ENCODE assay signal across 8 cellular contexts in genomic region chr15:85318048-85318731, GRCh38.
DNase-seq lines count a peak whose midpoint lies in the region; ATAC-seq lines count a peak whose summit lies in the region.

No MANE protein-coding gene starts in this region.

- H3K36me3 Mint-ChIP-seq in activated CD8-positive, alpha-beta memory T cell treated with anti-CD3 and anti-CD28 coated beads, Interleukin-2, amount 10 ng/mL, durations not matched to agents 7 days and 5 days: peaks cover 33% of the 10 kb centered on the region
- H3K36me3 Mint-ChIP-seq in activated naive CD4-positive, alpha-beta T cell treated with anti-CD3 and anti-CD28 coated beads, Interleukin-2, amount 10 ng/mL, durations not matched to agents 7 days and 5 days: no peaks in the 10 kb centered on the region
- peaks cover 9 to 18% of the 10 kb centered on the region in 2 donors for H3K36me3 Mint-ChIP-seq in naive B cell

- CTCF ChIA-PET in activated CD8-positive, alpha-beta memory T cell treated with anti-CD3 and anti-CD28 coated beads, Interleukin-2, amount 10 ng/mL, durations not matched to agents 7 days and 5 days (lab: Charles Lee): interaction anchor here (0.6 to 9.9 kb wide), 12 partner anchors 10 to 303 kb away, joined by 3 to 146 read pairs (median 4); partner anchors contain the start of gene AKAP13
- CTCF ChIA-PET in activated naive CD4-positive, alpha-beta T cell treated with anti-CD3 and anti-CD28 coated beads, Interleukin-2, amount 10 ng/mL, durations not matched to agents 7 days and 5 days (lab: Charles Lee): interaction anchor here (0.9 to 2.4 kb wide), 9 partner anchors 10 to 96 kb away, joined by 3 to 13 read pairs (median 4); partner anchors contain the start of gene AKAP13

- peaks cover 11% of the 10 kb centered on the region for H3K9me3 Mint-ChIP-seq in activated CD8-positive, alpha-beta memory T cell treated with anti-CD3 and anti-CD28 coated beads, Interleukin-2, amount 10 ng/mL, durations not matched to agents 7 days and 5 days (ENCODE audit: low read depth)
- H3K9me3 Mint-ChIP-seq in activated naive CD4-positive, alpha-beta T cell treated with anti-CD3 and anti-CD28 coated beads, Interleukin-2, amount 10 ng/mL, durations not matched to agents 7 days and 5 days: peaks cover 5% of the 10 kb centered on the region
- H3K9me3 Mint-ChIP-seq in naive B cell: peaks cover 0 to 9% (median 3%) of the 10 kb centered on the region in 7 donors

- H3K4me1 Mint-ChIP-seq in activated CD8-positive, alpha-beta memory T cell treated with anti-CD3 and anti-CD28 coated beads, Interleukin-2, amount 10 ng/mL, durations not matched to agents 7 days and 5 days: peaks cover 53% of the 10 kb centered on the region
- peaks cover 48% of the 10 kb centered on the region for H3K4me1 Mint-ChIP-seq in activated naive CD4-positive, alpha-beta T cell treated with anti-CD3 and anti-CD28 coated beads, Interleukin-2, amount 10 ng/mL, durations not matched to agents 7 days and 5 days
- H3K4me1 Mint-ChIP-seq in naive B cell: peaks cover 54 to 79% (median 55%) of the 10 kb centered on the region in 3 donors

- peak; percentile 80 for DNase-seq in activated CD8-positive, alpha-beta memory T cell treated with anti-CD3 and anti-CD28 coated beads, Interleukin-2, amount 10 ng/mL, durations not matched to agents 7 days and 5 days
- no peak for DNase-seq in activated CD8-positive, alpha-beta memory T cell treated with anti-CD3 and anti-CD28 coated beads for 24 hours
- DNase-seq in HS-27A (ENCODE audit: low read depth): peak; percentile 80
- peak; percentile 28 for DNase-seq in activated naive CD4-positive, alpha-beta T cell treated with anti-CD3 and anti-CD28 coated beads, Interleukin-2, amount 10 ng/mL, durations not matched to agents 7 days and 5 days
- no peak for DNase-seq in naive B cell
- DNase-seq in central memory CD4-positive, alpha-beta T cell: no peak
- no peak for DNase-seq in NCI-H1694 (lab: John Stamatoyannopoulos, UW)

- H3K4me3 Mint-ChIP-seq in activated CD8-positive, alpha-beta memory T cell treated with anti-CD3 and anti-CD28 coated beads, Interleukin-2, amount 10 ng/mL, durations not matched to agents 7 days and 5 days: peak overlapping the region; percentile 34
- no peak overlapping the region for H3K4me3 Mint-ChIP-seq in activated naive CD4-positive, alpha-beta T cell treated with anti-CD3 and anti-CD28 coated beads, Interleukin-2, amount 10 ng/mL, durations not matched to agents 7 days and 5 days
- peak overlapping the region in 1 of 8 donors; percentile 61 for H3K4me3 Mint-ChIP-seq in naive B cell

- no peaks in the 10 kb centered on the region for H3K27me3 Mint-ChIP-seq in activated CD8-positive, alpha-beta memory T cell treated with anti-CD3 and anti-CD28 coated beads, Interleukin-2, amount 10 ng/mL, durations not matched to agents 7 days and 5 days
- peaks cover under 1% of the 10 kb centered on the region for H3K27me3 Mint-ChIP-seq in activated naive CD4-positive, alpha-beta T cell treated with anti-CD3 and anti-CD28 coated beads, Interleukin-2, amount 10 ng/mL, durations not matched to agents 7 days and 5 days
- H3K27me3 Mint-ChIP-seq in naive B cell: no peaks in the 10 kb centered on the region

- ATAC-seq in activated CD8-positive, alpha-beta memory T cell treated with anti-CD3 and anti-CD28 coated beads, Interleukin-2, amount 10 ng/mL, durations not matched to agents 7 days and 5 days: peak; percentile 84
- peak; percentile 83 for ATAC-seq in GM21515 (IDR thresholded peaks at IDR 0.05; ENCODE audit: unreplicated experiment)
- ATAC-seq in naive B cell (ENCODE audit: low read depth in 2 of 2): peak; percentile 64 to 81

- H3K27ac Mint-ChIP-seq in activated CD8-positive, alpha-beta memory T cell treated with anti-CD3 and anti-CD28 coated beads, Interleukin-2, amount 10 ng/mL, durations not matched to agents 7 days and 5 days: peak overlapping the region; percentile 87
- peak overlapping the region; percentile 67 for H3K27ac Mint-ChIP-seq in activated naive CD4-positive, alpha-beta T cell treated with anti-CD3 and anti-CD28 coated beads, Interleukin-2, amount 10 ng/mL, durations not matched to agents 7 days and 5 days
- peak overlapping the region in 5 of 6 donors; percentile 9 to 79 (median 51) for H3K27ac Mint-ChIP-seq in naive B cell

Comparison
In these comparisons a context has a peak if more than half of its experiments do, and no peak if none do; other contexts are left out.
1. DNase-seq: peak in activated CD8-positive, alpha-beta memory T cell treated with anti-CD3 and anti-CD28 coated beads, Interleukin-2, amount 10 ng/mL, durations not matched to agents 7 days and 5 days (single experiment), HS-27A (single experiment) and activated naive CD4-positive, alpha-beta T cell treated with anti-CD3 and anti-CD28 coated beads, Interleukin-2, amount 10 ng/mL, durations not matched to agents 7 days and 5 days (single experiment); none in activated CD8-positive, alpha-beta memory T cell treated with anti-CD3 and anti-CD28 coated beads for 24 hours (single experiment), naive B cell (single experiment), central memory CD4-positive, alpha-beta T cell (single experiment) and NCI-H1694 (single experiment).
2. Peak in every context shown above with its lines, with median percentiles within 50 percentile points of each other: ATAC-seq and H3K27ac Mint-ChIP-seq.